ENCODE assay signal across 23 cellular contexts in the genomic region with DNA sequence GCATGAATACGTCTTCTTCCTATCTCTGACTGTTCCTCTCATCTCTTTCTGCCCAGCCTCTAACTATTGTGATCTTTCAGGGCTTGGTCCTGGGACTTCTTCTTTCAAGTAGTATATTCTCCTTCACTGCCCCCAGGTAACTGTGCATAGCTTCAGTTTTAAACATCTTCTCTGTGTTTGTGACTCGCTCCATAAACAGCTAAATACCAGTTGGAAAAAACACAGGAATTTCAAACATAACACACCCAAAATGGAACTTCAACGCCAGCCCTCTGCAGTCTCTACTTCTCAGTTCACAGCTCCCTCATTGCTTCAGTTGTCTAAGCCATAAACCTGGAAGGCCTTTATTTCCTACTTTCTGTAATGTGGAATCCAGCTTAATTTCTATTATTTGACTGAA. TPM values are rescaled to one million over a fixed set of nuclear protein-coding genes. Genes with fewer than 3 reads are reported as not detected.
A peak's percentile ranks its signal among the peaks of the same experiment; 100 is the strongest.
DNase-seq lines count a peak whose midpoint lies in the region; ATAC-seq, FAIRE-seq and TF ChIP-seq lines count a peak whose summit lies in the region.
"Had no signal": no experiment of that assay in that cellular context is flagged by ENCODE, and none has a peak within 500 bp of the region (broad histone marks: within the 10 kb centered on the region; RNA-seq: fewer than 3 reads in every experiment).

No MANE protein-coding gene starts in this region.

- CTCF ChIA-PET in A549 (lab: Yijun Ruan, JAX): no interaction called here
- CTCF ChIA-PET in RWPE1 (lab: Yijun Ruan, JAX): no interaction called here

- peak in 1 of 2 experiments; percentile 52; a peak in 3 of 6 replicates for ATAC-seq in A549
- ATAC-seq in GM21825 (IDR thresholded peaks at IDR 0.05; ENCODE audit: unreplicated experiment): no peak
- ATAC-seq in HG02798 (IDR thresholded peaks at IDR 0.05; ENCODE audit: poor library complexity, unreplicated experiment): no peak
- no peak for ATAC-seq in heart right ventricle
- ATAC-seq: CD8-positive, alpha-beta T cell; K562 had no signal

- no peaks in the 10 kb centered on the region for H3K9me3 ChIP-seq in A549
- H3K9me3 ChIP-seq in heart right ventricle: peaks cover 0 to 4% (median 0%) of the 10 kb centered on the region in 11 donors
- H3K9me3 ChIP-seq: BLaER1 treated with 17β-estradiol and CSF1 and Interleukin-3, amounts not matched to agents 10 nM and 100 nM had no signal

- no peak for TF ChIP-seq RAD21 in A549 (conservative IDR thresholded peaks at IDR 0.05 in 1 of 2, IDR thresholded peaks at IDR 0.05 in 1 of 2)

- 66% methylated on average over 3 of the region's 3 CpGs for whole genome bisulfite sequencing in A549 (ENCODE audit: missing lambda C conversion rate)
- 88 to 93% methylated on average over 3 of the region's 3 CpGs for WGBS in heart right ventricle, 2 donors

- no peak for TF ChIP-seq CTCF in A549 (IDR thresholded peaks at IDR 0.05)
- no peak for TF ChIP-seq CTCF in RWPE1 (conservative IDR thresholded peaks at IDR 0.05; ENCODE audit: low read depth)
- no peak for TF ChIP-seq CTCF in epithelial cell of esophagus (IDR thresholded peaks at IDR 0.05; ENCODE audit: insufficient read depth, low read depth, low read length, missing control alignments)
- no peak for TF ChIP-seq CTCF in heart right ventricle (IDR thresholded peaks at IDR 0.05)

- 0 out of 3 replicates have a peak, but pooled peaks cover 5% of the 10 kb centered on the region for H3K4me1 ChIP-seq in A549
- H3K4me1 ChIP-seq in heart right ventricle: no peaks in the 10 kb centered on the region
- H3K4me1 ChIP-seq: BLaER1 treated with 17β-estradiol and CSF1 and Interleukin-3, amounts not matched to agents 10 nM and 100 nM had no signal

- H3K4me2 ChIP-seq in A549: peak overlapping the region; percentile 23; the same call in 1 of the 3 replicates
- H3K4me2 ChIP-seq: BLaER1 treated with 17β-estradiol and CSF1 and Interleukin-3, amounts not matched to agents 10 nM and 100 nM had no signal

- TF ChIP-seq POLR2A in A549 (IDR thresholded peaks at IDR 0.05; ENCODE audit: low read length): no peak
- TF ChIP-seq POLR2A in H54 (IDR thresholded peaks at IDR 0.05; ENCODE audit: low read depth, low read length): no peak

- DNase-seq in A549 (ENCODE audit: low read depth in 1 of 2, low spot score in 1 of 2): no peak
- peak; percentile 7 for DNase-seq in H54 (ENCODE audit: insufficient read length, low spot score)
- DNase-seq in RWPE1 (ENCODE audit: low spot score): peak; percentile 26
- DNase-seq in epithelial cell of esophagus (ENCODE audit: low read depth): peak; percentile 20
- no peak for DNase-seq in HuH-7.5 (ENCODE audit: low spot score)
- DNase-seq in heart right ventricle: no peak
- DNase-seq: CD8-positive, alpha-beta T cell; DMS53; H7; NCI-H1436 treated with DMSO at 0.1 percent for 48 hours; NCI-H2029 treated with DMSO at 0.1 percent for 48 hours; NCI-H2171 treated with DMSO at 0.1 percent for 48 hours; NCI-H446; NCI-H526 treated with DMSO at 0.1 percent for 48 hours; SHP77 had no signal

- no peak overlapping the region for H3K4me3 ChIP-seq in A549
- no peak overlapping the region for H3K4me3 ChIP-seq in epithelial cell of esophagus (ENCODE audit: low read length)
- no peak overlapping the region for H3K4me3 ChIP-seq in heart right ventricle
- H3K4me3 ChIP-seq: BLaER1 treated with 17β-estradiol and CSF1 and Interleukin-3, amounts not matched to agents 10 nM and 100 nM; K562; SK-N-MC had no signal

- H3K36me3 ChIP-seq in heart right ventricle: no peaks in the 10 kb centered on the region
- H3K36me3 ChIP-seq: BLaER1 treated with 17β-estradiol and CSF1 and Interleukin-3, amounts not matched to agents 10 nM and 100 nM had no signal

- H3K27ac ChIP-seq in A549 (0 out of 6 replicates have a peak overlapping the region, but pooled peaks of 1 of the 2 experiments have one; percentile 14), RWPE1 (no peak overlapping the region), heart right ventricle (no peak overlapping the region)
- H3K27ac ChIP-seq: BLaER1 treated with 17β-estradiol and CSF1 and Interleukin-3, amounts not matched to agents 10 nM and 100 nM; HL-60; SK-N-MC had no signal

- H3K27me3 ChIP-seq in heart right ventricle: no peaks in the 10 kb centered on the region
- H3K27me3 ChIP-seq: BLaER1 treated with 17β-estradiol and CSF1 and Interleukin-3, amounts not matched to agents 10 nM and 100 nM had no signal

- FAIRE-seq in A549 (lab: Jason Lieb, UNC) (no peak), H54 (lab: Jason Lieb, UNC) (no peak)
- FAIRE-seq: A204.1, K562, RCC 7860 had no signal

- no peak for TF ChIP-seq EP300 in A549 (IDR thresholded peaks at IDR 0.05)

- intact Hi-C loops in heart right ventricle (cut with DNase I): no loop called here

- POLR2A ChIA-PET in A549 (lab: Yijun Ruan, JAX): no interaction called here
- POLR2A ChIA-PET in RWPE1 (lab: Yijun Ruan, JAX; ENCODE audit: low non-redundant PET): no interaction called here

TF ChIP-seq in A549, 52 proteins besides CTCF, POLR2A, EP300 and RAD21:
- no peak for TF ChIP-seq EHF (CRISPR knock-in tag; IDR thresholded peaks at IDR 0.05)
- TF ChIP-seq BCL3 (IDR thresholded peaks at IDR 0.05): no peak
- no peak for TF ChIP-seq TFCP2L1 (CRISPR knock-in tag; IDR thresholded peaks at IDR 0.05)
- TF ChIP-seq MAZ (IDR thresholded peaks at IDR 0.05; ENCODE audit: borderline replicate concordance, low read depth, low read length): no peak
- no peak for TF ChIP-seq JUN (IDR thresholded peaks at IDR 0.05)
- no peak for TF ChIP-seq MYC (IDR thresholded peaks at IDR 0.05; ENCODE audit: borderline replicate concordance, low read length)
- no peak for TF ChIP-seq FOSB (CRISPR knock-in tag; IDR thresholded peaks at IDR 0.05)
- no peak for TF ChIP-seq HOXB5 (CRISPR knock-in tag; IDR thresholded peaks at IDR 0.05)
- TF ChIP-seq PHF8 (IDR thresholded peaks at IDR 0.05; ENCODE audit: borderline replicate concordance, low read depth): no peak
- no peak for TF ChIP-seq MAFK (IDR thresholded peaks at IDR 0.05; ENCODE audit: partially characterized antibody)
- no peak for TF ChIP-seq RFX5 (IDR thresholded peaks at IDR 0.05)
- no peak for TF ChIP-seq RARB (CRISPR knock-in tag; IDR thresholded peaks at IDR 0.05)
- TF ChIP-seq FOSL2 (IDR thresholded peaks at IDR 0.05): no peak
- no peak for TF ChIP-seq FOSL2 (CRISPR knock-in tag; IDR thresholded peaks at IDR 0.05)
- TF ChIP-seq ZNF302 (CRISPR knock-in tag; IDR thresholded peaks at IDR 0.05): no peak

RNA-seq across cellular contexts. Expression of gene TRIML2, which starts 16.6 kb away (rescaled TPM):
- polyA plus RNA-seq in A549 (2011; rRNA removed) (50.9 and 53.7 TPM in 2 replicates), A549 (2017; fragmentation: RNase III; extraction: RNeasy Plus Mini Kit Qiagen cat#74134 plus additional on column Dnase treatment) (56.2 to 58.1 TPM (median 56.9 TPM) in 3 replicates), heart right ventricle (under 1 TPM in 1 of 2 donors, not detected in 1; 0.01 TPM)
- polyA plus RNA-seq in A549 (2012; cell fraction: cytosol; rRNA removed): 46.2 and 49.6 TPM in 2 replicates
- 91.1 and 125 TPM in 2 replicates for polyA plus RNA-seq in A549 (2012; cell fraction: nucleus; rRNA removed)
- 15.5 and 16.2 TPM in 2 replicates for polyA minus RNA-seq in A549 (2011; rRNA and poly(A)+ RNA removed)
- not detected for total RNA-seq in heart right ventricle
- total RNA-seq: CD8-positive, alpha-beta T cell; K562 had no signal

RNA-seq across cellular contexts. Expression of gene TRIML1, which starts 46.4 kb away (rescaled TPM):
- polyA plus RNA-seq in A549 (2011; rRNA removed) (not detected in 2 replicates), A549 (2017; fragmentation: RNase III; extraction: RNeasy Plus Mini Kit Qiagen cat#74134 plus additional on column Dnase treatment) (not detected in 3 replicates), heart right ventricle (not detected)
- polyA plus RNA-seq in A549 (2012; cell fraction: cytosol; rRNA removed): not detected in 2 replicates
- not detected in 2 replicates for polyA plus RNA-seq in A549 (2012; cell fraction: nucleus; rRNA removed)
- not detected in 2 replicates for polyA minus RNA-seq in A549 (2011; rRNA and poly(A)+ RNA removed)
- total RNA-seq in heart right ventricle: not detected
- total RNA-seq: CD8-positive, alpha-beta T cell; H7; K562 had no signal

Comparison
In these comparisons a context has a peak if more than half of its experiments do, and no peak if none do; other contexts are left out.
1. DNase-seq: peak in H54 (single experiment), RWPE1 (single experiment) and epithelial cell of esophagus (single experiment); none in A549 (0 of 2), HuH-7.5 (single experiment) and heart right ventricle (0 of 2).
2. RNA of gene TRIML2, which starts 16.6 kb away (polyA plus RNA-seq): 46.2 to 125 TPM in A549; 0.01 TPM in heart right ventricle; every median in the first group is over 10 times any median in the second.